ENCODE assay signal across 18 cellular contexts in genomic region chr5:148937239-148937638, GRCh38.
DNase-seq lines count a peak whose midpoint lies in the region; ATAC-seq and TF ChIP-seq lines count a peak whose summit lies in the region.
"Had no signal": no experiment of that assay in that cellular context is flagged by ENCODE, and none has a peak within 500 bp of the region (broad histone marks: within the 10 kb centered on the region; RNA-seq: fewer than 3 reads in every experiment).

No MANE protein-coding gene starts in this region.

- H3K79me2 ChIP-seq in parathyroid adenoma = no peaks in the 10 kb centered on the region

- no peak overlapping the region for H3K4me2 ChIP-seq in parathyroid adenoma (ENCODE audit: low read length)
- H3K4me2 ChIP-seq: A549, PC-9 had no signal

- peak overlapping the region; percentile 25 for H2AFZ ChIP-seq in parathyroid adenoma
- H2AFZ ChIP-seq: PC-9 had no signal

- no peak for ATAC-seq in natural killer cell treated with Interleukin-12 subunit alpha and Interleukin-12 subunit beta and Interleukin-15 and Interleukin-18, amount 100 ng/mL, for 72 hours
- ATAC-seq: A549, Right ventricle myocardium inferior had no signal

- H3K4me1 Mint-ChIP-seq in natural killer cell treated with Interleukin-12 subunit alpha and Interleukin-12 subunit beta and Interleukin-15 and Interleukin-18, amount 100 ng/mL, for 72 hours (ENCODE audit: low read depth in 2 of 2) = peaks cover 0 to 3% of the 10 kb centered on the region in 2 donors

- no peak overlapping the region for H3K4me3 Mint-ChIP-seq in natural killer cell treated with Interleukin-12 subunit alpha and Interleukin-12 subunit beta and Interleukin-15 and Interleukin-18, amount 100 ng/mL, for 72 hours
- H3K4me3 Mint-ChIP-seq: H9 had no signal

- H3K9ac ChIP-seq in parathyroid adenoma = no peak overlapping the region

- H3K9me3 ChIP-seq in parathyroid adenoma (ENCODE audit: control insufficient read depth, low read length) = no peaks in the 10 kb centered on the region
- H3K9me3 ChIP-seq: A549 had no signal

- H3K36me3 Mint-ChIP-seq in natural killer cell treated with Interleukin-12 subunit alpha and Interleukin-12 subunit beta and Interleukin-15 and Interleukin-18, amount 100 ng/mL, for 72 hours = no peaks in the 10 kb centered on the region

- peak; percentile 21 for DNase-seq in EL
- DNase-seq in NCI-H226 = peak; percentile 71
- DNase-seq in epithelial cell of esophagus (ENCODE audit: low read depth) = peak; percentile 74
- no peak for DNase-seq in NK-92 (lab: John Stamatoyannopoulos, UW; ENCODE audit: unreplicated experiment)
- DNase-seq in natural killer cell treated with Interleukin-12 subunit alpha and Interleukin-12 subunit beta and Interleukin-15 and Interleukin-18, amount 100 ng/mL, for 72 hours (ENCODE audit: low spot score) = no peak
- no peak for DNase-seq in NCI-H774 (lab: John Stamatoyannopoulos, UW)
- DNase-seq: C1 segment of cervical spinal cord, H9, Kasumi-1, MV-4-11, NCI-H1417 treated with DMSO at 0.1 percent for 48 hours, NCI-H1930, NCI-H446, PC-9 had no signal

- H3K4me3 ChIP-seq in epithelial cell of esophagus (ENCODE audit: low read length) (no peak overlapping the region), parathyroid adenoma (ENCODE audit: low read depth, low read length) (no peak overlapping the region)
- H3K4me3 ChIP-seq: A549, PC-9, SK-N-MC had no signal

- no peaks in the 10 kb centered on the region for H3K9me3 Mint-ChIP-seq in natural killer cell treated with Interleukin-12 subunit alpha and Interleukin-12 subunit beta and Interleukin-15 and Interleukin-18, amount 100 ng/mL, for 72 hours

- H3K36me3 ChIP-seq in parathyroid adenoma (ENCODE audit: control insufficient read depth, insufficient read depth, low read length) = no peaks in the 10 kb centered on the region

- TF ChIP-seq CTCF in epithelial cell of esophagus (IDR thresholded peaks at IDR 0.05; ENCODE audit: insufficient read depth, low read depth, low read length, missing control alignments) (no peak), parathyroid adenoma (IDR thresholded peaks at IDR 0.05) (no peak)

- H3K27me3 Mint-ChIP-seq in natural killer cell treated with Interleukin-12 subunit alpha and Interleukin-12 subunit beta and Interleukin-15 and Interleukin-18, amount 100 ng/mL, for 72 hours = no peaks in the 10 kb centered on the region

- H3K4me1 ChIP-seq in parathyroid adenoma = peaks cover 52% of the 10 kb centered on the region
- H3K4me1 ChIP-seq: A549 had no signal

- peak overlapping the region; percentile 37 for H3K27ac ChIP-seq in parathyroid adenoma
- H3K27ac ChIP-seq: A549, PC-9, SK-N-MC had no signal

- no peak overlapping the region for H3K27ac Mint-ChIP-seq in natural killer cell treated with Interleukin-12 subunit alpha and Interleukin-12 subunit beta and Interleukin-15 and Interleukin-18, amount 100 ng/mL, for 72 hours

- H3K27me3 ChIP-seq in parathyroid adenoma (ENCODE audit: control insufficient read depth, insufficient read depth, low read length) = no peaks in the 10 kb centered on the region

Comparison
In these comparisons a context has a peak if more than half of its experiments do, and no peak if none do; other contexts are left out.
1. DNase-seq: peak in EL (single experiment), NCI-H226 (single experiment) and epithelial cell of esophagus (single experiment); none in NK-92 (single experiment), natural killer cell treated with Interleukin-12 subunit alpha and Interleukin-12 subunit beta and Interleukin-15 and Interleukin-18, amount 100 ng/mL, for 72 hours (single experiment) and NCI-H774 (single experiment).